ENCODE assay signal across 26 cellular contexts in the genomic region with DNA sequence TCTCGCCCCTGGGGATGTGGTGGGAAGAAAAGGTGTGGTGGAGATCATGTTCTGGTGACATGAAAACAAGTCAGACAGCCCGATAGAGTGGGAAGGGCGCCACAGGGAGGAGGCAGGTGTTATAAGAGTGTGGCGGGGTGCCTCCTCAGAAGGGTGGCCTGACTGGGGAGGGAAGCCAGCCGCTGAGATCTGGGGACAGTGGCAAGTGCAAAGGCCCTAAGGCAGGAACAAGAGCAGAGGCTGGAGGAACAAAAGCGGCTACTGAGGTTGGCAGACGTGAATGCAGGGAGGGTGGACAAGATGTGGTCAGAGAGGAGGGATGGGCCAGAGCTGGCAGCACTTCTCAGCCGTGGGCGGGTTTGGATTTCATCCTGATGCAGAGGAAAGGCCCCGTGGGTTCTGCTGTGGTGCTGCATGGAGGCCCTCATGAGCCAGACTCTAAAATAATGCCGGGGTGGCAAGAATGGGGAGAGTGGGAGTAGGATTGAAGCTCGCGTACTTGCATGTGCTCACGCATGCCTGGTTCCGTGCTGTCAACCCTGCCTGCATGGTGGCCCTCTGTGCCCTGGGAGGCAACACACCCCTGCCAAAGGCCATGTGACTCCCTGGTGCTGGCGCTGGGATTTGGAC.
DNase-seq lines count a peak whose midpoint lies in the region; TF ChIP-seq lines count a peak whose summit lies in the region.
"Had no signal": no experiment of that assay in that cellular context is flagged by ENCODE, and none has a peak within 500 bp of the region (broad histone marks: within the 10 kb centered on the region; RNA-seq: fewer than 3 reads in every experiment).

No MANE protein-coding gene starts in this region.

- dilution Hi-C loops in mammary epithelial cell (cut with HindIII; ENCODE audit: low sequenced_read_pairs) = no loop called here

- CTCF ChIA-PET in MCF 10A (lab: Yijun Ruan, JAX) (no interaction called here), mammary epithelial cell (lab: Charles Lee; ENCODE audit: low non-redundant PET) (no interaction called here)

- TF ChIP-seq CTCF in MCF 10A (IDR thresholded peaks at IDR 0.05; ENCODE audit: unreplicated experiment) (no peak), mammary epithelial cell (conservative IDR thresholded peaks at IDR 0.05 in 1 of 2, IDR thresholded peaks at IDR 0.05 in 1 of 2; ENCODE audit: extremely low read depth in 1 of 2, insufficient read depth in 1 of 2, low read depth in 1 of 2, low read length in 2 of 2) (no peak)

- H3K27ac ChIP-seq in mammary epithelial cell (ENCODE audit: insufficient read depth, low read depth, low read length) (no peak overlapping the region), caudate nucleus (ENCODE audit: low read depth, low read length) (peak overlapping the region; percentile 53)
- H3K27ac ChIP-seq: 22Rv1, C4-2B, cardiac muscle cell, coronary artery, parathyroid adenoma, upper lobe of right lung had no signal

- no peak overlapping the region for H2AFZ ChIP-seq in mammary epithelial cell (ENCODE audit: low read depth, low read length)
- H2AFZ ChIP-seq: parathyroid adenoma, PC-9 had no signal

- in situ Hi-C loops in mammary epithelial cell (cut with MboI; ENCODE audit: low sequenced_read_pairs in 2 of 2) = no loop called here

- no peak overlapping the region for H3K9ac ChIP-seq in mammary epithelial cell (ENCODE audit: insufficient read depth, low read length)
- H3K9ac ChIP-seq: parathyroid adenoma, SK-N-SH had no signal

- H3K27ac Mint-ChIP-seq in MCF 10A (ENCODE audit: low read depth, unreplicated experiment) = peak overlapping the region; percentile 49
- H3K27ac Mint-ChIP-seq: activated CD4-positive, alpha-beta memory T cell treated with anti-CD3 and anti-CD28 coated beads, Interleukin-2, amount 10 ng/mL, durations not matched to agents 7 days and 5 days; activated T-helper 2 cell treated with anti-CD3 and anti-CD28 coated beads, Interferon-gamma antibody, Interleukin-2, Interleukin-4, amounts not matched to agents 10 μg/mL and 5 μg/mL and 100 μg/mL, durations not matched to agents 14 hours and 24 hours and 36 hours; immature natural killer cell had no signal

- no peak overlapping the region for H3K4me3 Mint-ChIP-seq in MCF 10A (ENCODE audit: unreplicated experiment)
- H3K4me3 Mint-ChIP-seq: activated CD4-positive, alpha-beta memory T cell treated with anti-CD3 and anti-CD28 coated beads, Interleukin-2, amount 10 ng/mL, durations not matched to agents 7 days and 5 days; immature natural killer cell had no signal

- no peak overlapping the region for H3K4me2 ChIP-seq in mammary epithelial cell (ENCODE audit: insufficient read depth, low read depth, low read length)
- H3K4me2 ChIP-seq: PC-9, SK-N-SH had no signal

- H3K9me3 ChIP-seq in mammary epithelial cell (replicated peaks; ENCODE audit: insufficient read depth, low read length) = no peaks in the 10 kb centered on the region
- H3K9me3 ChIP-seq: SK-N-SH, upper lobe of right lung had no signal

- BruUV-seq in MCF 10A (replicated peaks; lab: Mats Ljungman, UMichigan) = no TSS peak
- BruUV-seq in mammary epithelial cell (replicated peaks; lab: Mats Ljungman, UMichigan) = no TSS peak

- no peaks in the 10 kb centered on the region for H3K79me2 ChIP-seq in mammary epithelial cell (ENCODE audit: insufficient read depth, low read length)
- H3K79me2 ChIP-seq: parathyroid adenoma had no signal

- H3K9me3 Mint-ChIP-seq in MCF 10A (ENCODE audit: unreplicated experiment) = no peaks in the 10 kb centered on the region
- H3K9me3 Mint-ChIP-seq: activated CD4-positive, alpha-beta memory T cell treated with anti-CD3 and anti-CD28 coated beads, Interleukin-2, amount 10 ng/mL, durations not matched to agents 7 days and 5 days; activated T-helper 2 cell treated with anti-CD3 and anti-CD28 coated beads, Interferon-gamma antibody, Interleukin-2, Interleukin-4, amounts not matched to agents 10 μg/mL and 5 μg/mL and 100 μg/mL, durations not matched to agents 14 hours and 24 hours and 36 hours; immature natural killer cell had no signal

- H3K27me3 ChIP-seq in mammary epithelial cell (ENCODE audit: insufficient read depth, low read length) = no peaks in the 10 kb centered on the region
- H3K27me3 ChIP-seq: cardiac muscle cell, upper lobe of right lung had no signal

- H3K4me3 ChIP-seq in mammary epithelial cell (replicated peaks in 1 of 3; ENCODE audit: insufficient read depth in 1 of 3, low read depth in 2 of 3, low read length in 3 of 3) = no peak overlapping the region
- H3K4me3 ChIP-seq: cardiac muscle cell, coronary artery, PC-9, upper lobe of right lung had no signal

- intact Hi-C loops in MCF 10A (cut with micrococcal nuclease) = no loop called here
- intact Hi-C loops in mammary epithelial cell (cut with micrococcal nuclease) = no loop called here

- peaks cover 11% of the 10 kb centered on the region for H3K4me1 ChIP-seq in mammary epithelial cell (ENCODE audit: insufficient read depth, low read length)
- H3K4me1 ChIP-seq: parathyroid adenoma, upper lobe of right lung had no signal

- POLR2A ChIA-PET in MCF 10A (lab: Yijun Ruan, JAX) = interaction anchor here (0.7 kb wide), 1 partner anchor 34 kb away, joined by 3 read pairs; no protein-coding TSS in a partner anchor

- 66% methylated on average over 9 of the region's 16 CpGs for WGBS in mammary epithelial cell (ENCODE audit: low coverage, missing lambda C conversion rate)

- peaks cover 5% of the 10 kb centered on the region for H3K36me3 Mint-ChIP-seq in MCF 10A (ENCODE audit: insufficient read depth, unreplicated experiment)
- H3K36me3 Mint-ChIP-seq: immature natural killer cell had no signal

- no peaks in the 10 kb centered on the region for H4K20me1 ChIP-seq in mammary epithelial cell (ENCODE audit: insufficient read depth, low read length)

- H3K36me3 ChIP-seq in mammary epithelial cell (ENCODE audit: insufficient read depth, low read length) = no peaks in the 10 kb centered on the region
- H3K36me3 ChIP-seq: cardiac muscle cell had no signal

- H3K27me3 Mint-ChIP-seq in MCF 10A (ENCODE audit: insufficient read depth, unreplicated experiment) = no peaks in the 10 kb centered on the region
- H3K27me3 Mint-ChIP-seq: activated CD4-positive, alpha-beta memory T cell treated with anti-CD3 and anti-CD28 coated beads, Interleukin-2, amount 10 ng/mL, durations not matched to agents 7 days and 5 days had no signal

- H3K4me1 Mint-ChIP-seq in MCF 10A (ENCODE audit: insufficient read depth, unreplicated experiment) = peaks cover 27% of the 10 kb centered on the region

- DNase-seq in DMS53 (lab: John Stamatoyannopoulos, UW) (peak; percentile 31), DMS53 treated with DMSO at 0.1 percent for 48 hours (lab: John Stamatoyannopoulos, UW; ENCODE audit: unreplicated experiment) (no peak), MCF 10A (ENCODE audit: unreplicated experiment) (peak; percentile 18), mammary epithelial cell (no peak), caudate nucleus (lab: John Stamatoyannopoulos, UW) (peak in 22 of 61 donors; percentile 31 to 66 (median 44)), NCI-H1417 (lab: John Stamatoyannopoulos, UW) (no peak), AG08396 (ENCODE audit: low spot score) (no peak), NCI-H82 (lab: John Stamatoyannopoulos, UW) (no peak)
- DNase-seq: activated CD4-positive, alpha-beta memory T cell treated with anti-CD3 and anti-CD28 coated beads, Interleukin-2, amount 10 ng/mL, durations not matched to agents 7 days and 5 days; effector CD8-positive, alpha-beta T cell; immature natural killer cell; KG1; left colon; NCI-H1417 treated with DMSO at 0.1 percent for 48 hours; NCI-H2081; SK-N-SH; small intestine; stimulated activated naive CD4-positive, alpha-beta T cell; upper lobe of right lung had no signal

Comparison
In these comparisons a context has a peak if more than half of its experiments do, and no peak if none do; other contexts are left out.
1. DNase-seq: peak in DMS53 (single experiment) and MCF 10A (single experiment); none in DMS53 treated with DMSO at 0.1 percent for 48 hours (single experiment), mammary epithelial cell (single experiment), NCI-H1417 (0 of 3), AG08396 (single experiment) and NCI-H82 (single experiment).